8 cellular contexts compared by ENCODE assay signal in genomic region chr7:134174797-134175261, GRCh38. TPM values are rescaled to one million over a fixed set of nuclear protein-coding genes. Genes with fewer than 3 reads are reported as not detected.
DNase-seq lines count a peak whose midpoint lies in the region; ATAC-seq and TF ChIP-seq lines count a peak whose summit lies in the region.

No MANE protein-coding gene starts in this region.

- TF ChIP-seq CTCF in epithelial cell of esophagus (IDR thresholded peaks at IDR 0.05; ENCODE audit: insufficient read depth, low read depth, low read length, missing control alignments): no peak
- no peak for TF ChIP-seq CTCF in colonic mucosa (IDR thresholded peaks at IDR 0.05)
- TF ChIP-seq CTCF in mesothelial cell of epicardium (IDR thresholded peaks at IDR 0.05; ENCODE audit: unreplicated experiment): no peak

- H3K27me3 ChIP-seq in colonic mucosa: no peaks in the 10 kb centered on the region

- peak; percentile 99 for ATAC-seq in HG02759 (IDR thresholded peaks at IDR 0.05; ENCODE audit: unreplicated experiment)
- peak; percentile 88 for ATAC-seq in stimulated activated naive CD8-positive, alpha-beta T cell treated with anti-CD3 and anti-CD28 coated beads, Interleukin-15, Interleukin-2, amounts not matched to agents 100 U/mL and 50 U/mL, for 24 hours

- no peaks in the 10 kb centered on the region for H3K4me1 Mint-ChIP-seq in mesothelial cell of epicardium

- H3K27ac Mint-ChIP-seq in mesothelial cell of epicardium: no peak overlapping the region

- no peaks in the 10 kb centered on the region for H3K36me3 ChIP-seq in colonic mucosa

- peak; percentile 10 for DNase-seq in NCI-H2196 (lab: John Stamatoyannopoulos, UW; ENCODE audit: unreplicated experiment)
- no peak for DNase-seq in NCI-H2196 treated with DMSO at 0.1 percent for 48 hours (lab: John Stamatoyannopoulos, UW; ENCODE audit: unreplicated experiment)
- DNase-seq in NCI-H69 (lab: John Stamatoyannopoulos, UW): peak; percentile 41
- DNase-seq in epithelial cell of esophagus (ENCODE audit: low read depth): peak; percentile 88
- DNase-seq in stimulated activated naive CD8-positive, alpha-beta T cell treated with anti-CD3 and anti-CD28 coated beads, Interleukin-15, Interleukin-2, amounts not matched to agents 100 U/mL and 50 U/mL, for 24 hours: no peak
- no peak for DNase-seq in colonic mucosa
- no peak for DNase-seq in mesothelial cell of epicardium (ENCODE audit: low spot score in 2 of 2, unreplicated experiment in 2 of 2)

- no peaks in the 10 kb centered on the region for H3K9me3 ChIP-seq in colonic mucosa

- intact Hi-C loops in colonic mucosa (cut with DNase I): no loop called here

- no peaks in the 10 kb centered on the region for H3K36me3 Mint-ChIP-seq in mesothelial cell of epicardium

- H3K4me3 Mint-ChIP-seq in mesothelial cell of epicardium: no peak overlapping the region

- no peak overlapping the region for H3K27ac ChIP-seq in colonic mucosa

- H3K4me1 ChIP-seq in colonic mucosa: no peaks in the 10 kb centered on the region

- H3K9me3 Mint-ChIP-seq in mesothelial cell of epicardium: no peaks in the 10 kb centered on the region

- H3K27me3 Mint-ChIP-seq in mesothelial cell of epicardium (ENCODE audit: low read depth): no peaks in the 10 kb centered on the region

- H3K9ac ChIP-seq in colonic mucosa (ENCODE audit: low read depth in 2 of 2, low read length in 2 of 2): no peak overlapping the region

- H3K4me3 ChIP-seq in epithelial cell of esophagus (ENCODE audit: low read length) (no peak overlapping the region), colonic mucosa (no peak overlapping the region)

RNA-seq across cellular contexts. Expression of gene LRGUK, which starts 47.7 kb away (rescaled TPM):
- total RNA-seq in colonic mucosa: under 1 TPM; 0.37 to 0.69 TPM
- 0.96 to 1.0 TPM (median 1.00 TPM) in 3 replicates for total RNA-seq in mesothelial cell of epicardium

Comparison
In these comparisons a context has a peak if more than half of its experiments do, and no peak if none do; other contexts are left out.
1. DNase-seq: peak in NCI-H2196 (single experiment), NCI-H69 (single experiment) and epithelial cell of esophagus (single experiment); none in NCI-H2196 treated with DMSO at 0.1 percent for 48 hours (single experiment), stimulated activated naive CD8-positive, alpha-beta T cell treated with anti-CD3 and anti-CD28 coated beads, Interleukin-15, Interleukin-2, amounts not matched to agents 100 U/mL and 50 U/mL, for 24 hours (single experiment), colonic mucosa (single experiment) and mesothelial cell of epicardium (0 of 2).